8 cellular contexts compared by ENCODE assay signal in the genomic region with DNA sequence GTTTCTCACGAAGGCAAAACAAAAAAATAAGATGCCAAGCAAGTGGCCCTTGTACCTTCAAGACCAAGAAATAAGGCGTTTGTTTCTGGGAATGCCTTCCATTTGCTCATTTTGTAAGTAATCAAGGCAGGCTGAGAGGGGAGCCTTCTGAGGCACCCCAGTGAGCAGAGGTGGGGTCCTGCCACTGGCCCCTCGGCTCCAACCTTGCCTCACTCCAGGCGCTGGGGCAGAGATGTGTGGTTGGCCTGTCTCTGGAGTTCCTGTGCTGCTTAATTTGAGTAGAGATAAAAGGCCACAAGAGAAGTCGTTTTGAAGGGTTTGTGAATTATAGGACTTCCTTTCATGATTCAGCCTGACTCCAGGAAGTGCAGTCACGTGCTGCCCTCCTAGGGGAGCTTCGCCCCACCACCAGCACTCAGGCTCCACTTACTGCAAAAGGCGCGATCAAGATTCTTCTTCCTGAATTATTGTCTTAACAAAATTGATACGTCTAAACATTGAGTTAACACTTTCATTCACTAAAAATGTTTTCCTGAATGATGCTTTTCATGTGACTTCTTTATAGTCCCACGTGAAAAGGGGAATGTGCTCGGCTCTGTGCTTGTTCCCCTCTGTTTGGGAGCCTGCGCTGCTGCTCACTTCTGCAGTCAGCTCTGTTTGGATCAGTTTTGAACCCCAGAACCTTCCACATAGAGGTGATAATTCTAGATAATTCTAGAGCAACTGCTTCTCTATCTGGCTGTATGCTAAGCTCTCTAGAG. TPM values are rescaled to one million over a fixed set of nuclear protein-coding genes. Genes with fewer than 3 reads are reported as not detected.
DNase-seq lines count a peak whose midpoint lies in the region; ATAC-seq and TF ChIP-seq lines count a peak whose summit lies in the region.

No MANE protein-coding gene starts in this region.

- POLR2A ChIA-PET in activated B cell treated with CpG ODN at 0.5 μM for 24 hours (lab: Charles Lee), result interaction anchor here (0.7 to 4.4 kb wide), 11 partner anchors 11 to 1000 kb away, joined by 3 to 52 read pairs (median 8); a partner anchor contains a TSS

- peaks cover 64% of the 10 kb centered on the region for H3K36me3 Mint-ChIP-seq in activated B cell treated with CpG ODN at 0.5 μM for 24 hours (ENCODE audit: low read depth)

- H3K27me3 Mint-ChIP-seq in activated B cell treated with CpG ODN at 0.5 μM for 24 hours, result no peaks in the 10 kb centered on the region

- H3K4me1 ChIP-seq in parathyroid adenoma, result peaks cover 29% of the 10 kb centered on the region

- no peak overlapping the region for H2AFZ ChIP-seq in parathyroid adenoma

- intact Hi-C loops in activated B cell treated with CpG ODN at 0.5 μM for 24 hours (cut with micrococcal nuclease), result loop anchor here (1.0 to 2.0 kb wide), 3 partner anchors 11 to 15 kb away; a partner anchor contains a TSS

- peak overlapping the region; percentile 73 for H3K4me3 Mint-ChIP-seq in activated B cell treated with CpG ODN at 0.5 μM for 24 hours

- H3K27ac Mint-ChIP-seq in activated B cell treated with CpG ODN at 0.5 μM for 24 hours, result peak overlapping the region; percentile 95

- peak overlapping the region; percentile 39 for H3K4me2 ChIP-seq in parathyroid adenoma (ENCODE audit: low read length)

- H3K27ac ChIP-seq in parathyroid adenoma, result peak overlapping the region; percentile 82

- no peak overlapping the region for H3K9ac ChIP-seq in parathyroid adenoma

- H3K4me1 Mint-ChIP-seq in activated B cell treated with CpG ODN at 0.5 μM for 24 hours, result peaks cover 94% of the 10 kb centered on the region

- peaks cover 9% of the 10 kb centered on the region for H3K9me3 Mint-ChIP-seq in activated B cell treated with CpG ODN at 0.5 μM for 24 hours

- no peak overlapping the region for H3K4me3 ChIP-seq in parathyroid adenoma (ENCODE audit: low read depth, low read length)

- peaks cover 31% of the 10 kb centered on the region for H3K79me2 ChIP-seq in parathyroid adenoma

- CTCF ChIA-PET in activated B cell treated with CpG ODN at 0.5 μM for 24 hours (lab: Charles Lee), result interaction anchor here (0.9 to 2.8 kb wide), 4 partner anchors 12 to 41 kb away, joined by 3 to 14 read pairs (median 9); no protein-coding TSS in a partner anchor

- TF ChIP-seq CTCF in activated B cell treated with CpG ODN at 0.5 μM for 24 hours (IDR thresholded peaks at IDR 0.05) (no peak), parathyroid adenoma (IDR thresholded peaks at IDR 0.05) (no peak)

- peak; percentile 33 to 43 (median 35) for DNase-seq in NCI-H1417 (lab: John Stamatoyannopoulos, UW)
- DNase-seq in NCI-H1417 treated with DMSO at 0.1 percent for 48 hours (lab: John Stamatoyannopoulos, UW), result no peak
- peak; percentile 47 for DNase-seq in activated B cell treated with CpG ODN at 0.5 μM for 24 hours
- no peak for DNase-seq in NCI-H187 treated with DMSO at 0.1 percent for 48 hours (lab: John Stamatoyannopoulos, UW)
- no peak for DNase-seq in iPS-NIHi11 (ENCODE audit: low spot score)

- no peaks in the 10 kb centered on the region for H3K9me3 ChIP-seq in parathyroid adenoma (ENCODE audit: control insufficient read depth, low read length)

- H3K27me3 ChIP-seq in parathyroid adenoma (ENCODE audit: control insufficient read depth, insufficient read depth, low read length), result no peaks in the 10 kb centered on the region

- ATAC-seq in HG03342 (IDR thresholded peaks at IDR 0.05; ENCODE audit: unreplicated experiment) (peak; percentile 45), activated B cell treated with CpG ODN at 0.5 μM for 24 hours (ENCODE audit: low read depth) (peak; percentile 72), HG03469 (IDR thresholded peaks at IDR 0.05; ENCODE audit: unreplicated experiment) (no peak)

- peaks cover 2% of the 10 kb centered on the region for H3K36me3 ChIP-seq in parathyroid adenoma (ENCODE audit: control insufficient read depth, insufficient read depth, low read length)

RNA-seq across cellular contexts. Expression of a gene that starts 13.7 kb away (rescaled TPM):
- total RNA-seq in activated B cell treated with CpG ODN at 0.5 μM for 24 hours, result 222 and 237 TPM in 2 replicates

Comparison
In these comparisons a context has a peak if more than half of its experiments do, and no peak if none do; other contexts are left out.
1. DNase-seq: peak in NCI-H1417 (3 of 3) and activated B cell treated with CpG ODN at 0.5 μM for 24 hours (single experiment); none in NCI-H1417 treated with DMSO at 0.1 percent for 48 hours (single experiment), NCI-H187 treated with DMSO at 0.1 percent for 48 hours (single experiment) and iPS-NIHi11 (single experiment).